In the genomic region with DNA sequence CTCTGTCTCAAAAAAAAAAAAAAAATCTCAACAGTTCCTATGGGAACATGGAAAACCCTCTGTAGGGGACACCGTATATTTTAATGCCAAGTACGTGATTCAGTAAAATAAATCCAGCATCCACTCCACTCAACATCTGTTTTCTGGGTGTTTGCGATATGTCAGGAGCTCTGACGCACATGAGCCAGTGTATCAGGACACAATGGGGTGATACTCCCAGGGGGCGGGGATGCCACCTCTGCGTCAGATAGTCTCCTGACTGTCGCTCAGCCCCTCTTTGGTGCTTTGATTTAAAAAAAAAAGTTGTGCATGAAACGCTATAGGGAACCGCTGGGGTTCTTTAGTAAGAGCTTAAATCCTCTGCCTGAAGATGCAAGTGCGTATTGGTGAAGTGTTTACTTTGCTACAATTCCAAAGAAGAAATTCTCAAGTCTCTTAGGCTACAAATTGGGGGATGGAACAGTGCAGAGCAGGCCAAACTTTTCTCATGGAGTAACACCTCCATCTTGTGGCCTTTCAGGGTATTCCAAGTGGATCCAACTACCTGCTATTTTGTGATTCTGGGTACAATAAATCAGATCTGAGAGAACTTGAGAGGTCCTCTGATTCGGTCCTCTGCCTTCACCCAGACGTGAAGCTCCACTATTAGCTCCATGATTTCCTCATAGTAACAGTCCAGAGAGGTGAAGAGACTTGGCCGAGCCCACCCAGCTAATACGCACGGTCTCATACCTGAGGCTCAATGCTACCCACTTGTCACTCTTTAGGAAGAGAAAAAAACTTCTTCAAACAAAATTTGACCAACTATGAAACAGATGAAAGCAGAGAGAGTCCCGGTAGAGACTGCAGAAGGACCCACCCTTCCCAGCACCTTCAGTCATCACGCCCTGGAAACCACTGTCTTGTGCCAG, we compare ENCODE assay signal across 9 cellular contexts. TPM values are rescaled to one million over a fixed set of nuclear protein-coding genes. Genes with fewer than 3 reads are reported as not detected.
DNase-seq lines count a peak whose midpoint lies in the region; ATAC-seq and TF ChIP-seq lines count a peak whose summit lies in the region.
"Had no signal": no experiment of that assay in that cellular context is flagged by ENCODE, and none has a peak within 500 bp of the region (broad histone marks: within the 10 kb centered on the region; RNA-seq: fewer than 3 reads in every experiment).

No MANE protein-coding gene starts in this region.

- H3K27ac ChIP-seq in SJCRH30: peak overlapping the region; percentile 47

- peak; percentile 96 for TF ChIP-seq RAD21 in Ishikawa (IDR thresholded peaks at IDR 0.05; ENCODE audit: low read depth)

- H3K9me3 ChIP-seq in SJCRH30 (replicated peaks): no peaks in the 10 kb centered on the region

- H3K36me3 ChIP-seq in SJCRH30: no peaks in the 10 kb centered on the region

- DNase-seq in NCI-H187 (lab: John Stamatoyannopoulos, UW) (peak; percentile 20 to 58), NCI-H187 treated with DMSO at 0.1 percent for 48 hours (lab: John Stamatoyannopoulos, UW) (no peak), SJCRH30 (peak in 1 of 2 experiments; percentile 90), epidermal melanocyte (ENCODE audit: insufficient read length, low spot score) (peak; percentile 78), mucosa of gallbladder (ENCODE audit: low spot score) (peak; percentile 61), cortex of kidney (lab: John Stamatoyannopoulos, UW) (no peak)

- peaks cover 14% of the 10 kb centered on the region for H3K4me1 ChIP-seq in SJCRH30

- no peak for TF ChIP-seq EP300 in Ishikawa (IDR thresholded peaks at IDR 0.05; ENCODE audit: borderline replicate concordance)

- H3K4me3 ChIP-seq in SJCRH30: peak overlapping the region; percentile 40

- ATAC-seq in HG02588 (IDR thresholded peaks at IDR 0.05; ENCODE audit: unreplicated experiment): no peak

- no peaks in the 10 kb centered on the region for H3K27me3 ChIP-seq in SJCRH30

TF ChIP-seq in Ishikawa, 13 proteins besides CTCF, POLR2A, EP300 and RAD21:
- no peak for TF ChIP-seq ZBTB7A (IDR thresholded peaks at IDR 0.05; ENCODE audit: low read depth)
- no peak for TF ChIP-seq CEBPB (IDR thresholded peaks at IDR 0.05)
- TF ChIP-seq, protein P1, sequence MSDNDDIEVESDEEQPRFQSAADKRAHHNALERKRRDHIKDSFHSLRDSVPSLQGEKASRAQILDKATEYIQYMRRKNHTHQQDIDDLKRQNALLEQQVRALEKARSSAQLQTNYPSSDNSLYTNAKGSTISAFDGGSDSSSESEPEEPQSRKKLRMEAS (IDR thresholded peaks at IDR 0.05): no peak
- TF ChIP-seq, protein P2, sequence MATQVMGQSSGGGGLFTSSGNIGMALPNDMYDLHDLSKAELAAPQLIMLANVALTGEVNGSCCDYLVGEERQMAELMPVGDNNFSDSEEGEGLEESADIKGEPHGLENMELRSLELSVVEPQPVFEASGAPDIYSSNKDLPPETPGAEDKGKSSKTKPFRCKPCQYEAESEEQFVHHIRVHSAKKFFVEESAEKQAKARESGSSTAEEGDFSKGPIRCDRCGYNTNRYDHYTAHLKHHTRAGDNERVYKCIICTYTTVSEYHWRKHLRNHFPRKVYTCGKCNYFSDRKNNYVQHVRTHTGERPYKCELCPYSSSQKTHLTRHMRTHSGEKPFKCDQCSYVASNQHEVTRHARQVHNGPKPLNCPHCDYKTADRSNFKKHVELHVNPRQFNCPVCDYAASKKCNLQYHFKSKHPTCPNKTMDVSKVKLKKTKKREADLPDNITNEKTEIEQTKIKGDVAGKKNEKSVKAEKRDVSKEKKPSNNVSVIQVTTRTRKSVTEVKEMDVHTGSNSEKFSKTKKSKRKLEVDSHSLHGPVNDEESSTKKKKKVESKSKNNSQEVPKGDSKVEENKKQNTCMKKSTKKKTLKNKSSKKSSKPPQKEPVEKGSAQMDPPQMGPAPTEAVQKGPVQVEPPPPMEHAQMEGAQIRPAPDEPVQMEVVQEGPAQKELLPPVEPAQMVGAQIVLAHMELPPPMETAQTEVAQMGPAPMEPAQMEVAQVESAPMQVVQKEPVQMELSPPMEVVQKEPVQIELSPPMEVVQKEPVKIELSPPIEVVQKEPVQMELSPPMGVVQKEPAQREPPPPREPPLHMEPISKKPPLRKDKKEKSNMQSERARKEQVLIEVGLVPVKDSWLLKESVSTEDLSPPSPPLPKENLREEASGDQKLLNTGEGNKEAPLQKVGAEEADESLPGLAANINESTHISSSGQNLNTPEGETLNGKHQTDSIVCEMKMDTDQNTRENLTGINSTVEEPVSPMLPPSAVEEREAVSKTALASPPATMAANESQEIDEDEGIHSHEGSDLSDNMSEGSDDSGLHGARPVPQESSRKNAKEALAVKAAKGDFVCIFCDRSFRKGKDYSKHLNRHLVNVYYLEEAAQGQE (IDR thresholded peaks at IDR 0.05; ENCODE audit: low read depth): no peak
- TF ChIP-seq CREB1 (IDR thresholded peaks at IDR 0.05; ENCODE audit: low read depth): no peak
- TF ChIP-seq, protein P3, sequence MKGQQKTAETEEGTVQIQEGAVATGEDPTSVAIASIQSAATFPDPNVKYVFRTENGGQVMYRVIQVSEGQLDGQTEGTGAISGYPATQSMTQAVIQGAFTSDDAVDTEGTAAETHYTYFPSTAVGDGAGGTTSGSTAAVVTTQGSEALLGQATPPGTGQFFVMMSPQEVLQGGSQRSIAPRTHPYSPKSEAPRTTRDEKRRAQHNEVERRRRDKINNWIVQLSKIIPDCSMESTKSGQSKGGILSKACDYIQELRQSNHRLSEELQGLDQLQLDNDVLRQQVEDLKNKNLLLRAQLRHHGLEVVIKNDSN (IDR thresholded peaks at IDR 0.05): no peak
- no peak for TF ChIP-seq NFIC (IDR thresholded peaks at IDR 0.05)
- no peak for TF ChIP-seq EGR1 (IDR thresholded peaks at IDR 0.05)
- TF ChIP-seq TCF12 (IDR thresholded peaks at IDR 0.05; ENCODE audit: low read depth): no peak
- TF ChIP-seq YY1 (IDR thresholded peaks at IDR 0.05; ENCODE audit: low read depth): no peak
- no peak for TF ChIP-seq TAF1 (IDR thresholded peaks at IDR 0.05; ENCODE audit: low read depth)
- no peak for TF ChIP-seq TEAD4 (IDR thresholded peaks at IDR 0.05)
- no peak for TF ChIP-seq FOXM1 (IDR thresholded peaks at IDR 0.05; ENCODE audit: borderline replicate concordance, low read depth)

RNA-seq across cellular contexts. Expression of a gene that starts 9.3 kb away (rescaled TPM):
- 4.5 and 8.8 TPM in 2 replicates for total RNA-seq in SJCRH30 (2014; rRNA removed; shearing (Covaris generic))
- total RNA-seq in mucosa of gallbladder: 3.0 TPM
- total RNA-seq: CD4-positive, alpha-beta memory T cell had no signal

Comparison
In these comparisons a context has a peak if more than half of its experiments do, and no peak if none do; other contexts are left out.
1. DNase-seq: peak in NCI-H187 (2 of 2), epidermal melanocyte (single experiment) and mucosa of gallbladder (single experiment); none in NCI-H187 treated with DMSO at 0.1 percent for 48 hours (single experiment) and cortex of kidney (single experiment).